Comparison of ENCODE assay signal across 17 cellular contexts in genomic region chr3:56780935-56781334, GRCh38. TPM values are rescaled to one million over a fixed set of nuclear protein-coding genes. Genes with fewer than 3 reads are reported as not detected.
A peak's percentile ranks its signal among the peaks of the same experiment; 100 is the strongest.
DNase-seq lines count a peak whose midpoint lies in the region; ATAC-seq lines count a peak whose summit lies in the region.
"Had no signal": no experiment of that assay in that cellular context is flagged by ENCODE, and none has a peak within 500 bp of the region (broad histone marks: within the 10 kb centered on the region; RNA-seq: fewer than 3 reads in every experiment).

No MANE protein-coding gene starts in this region.

- no peak for ATAC-seq in T-cell (replicated peaks in 1 of 4)
- no peak for ATAC-seq in stimulated activated memory B cell treated with anti-CD40 and anti-IgM and Interleukin-4, amounts not matched to agents 10 μg/mL and 1 μg/mL and 100 μg/mL, for 72 hours
- no peak for ATAC-seq in HG03378 (IDR thresholded peaks at IDR 0.05; ENCODE audit: unreplicated experiment)
- ATAC-seq in HG03354 (IDR thresholded peaks at IDR 0.05; ENCODE audit: poor library complexity, severe bottlenecking, unreplicated experiment), result no peak
- no peak for ATAC-seq in GM19023 (IDR thresholded peaks at IDR 0.05; ENCODE audit: unreplicated experiment)
- ATAC-seq: A549, heart left ventricle, right lobe of liver had no signal

- no peak for DNase-seq in activated CD4-positive, alpha-beta memory T cell treated with anti-CD3 and anti-CD28 coated beads for 36 hours
- DNase-seq in activated CD4-positive, alpha-beta memory T cell treated with anti-CD3 and anti-CD28 coated beads, Interleukin-2, amount 10 ng/mL, durations not matched to agents 7 days and 5 days, result no peak
- DNase-seq in T-cell (no peak), cerebellar cortex (ENCODE audit: low spot score) (peak; percentile 86)
- DNase-seq: heart left ventricle, left ventricle myocardium inferior, NCI-H1417, NCI-H524 treated with DMSO at 0.1 percent for 48 hours, right lobe of liver, stomach, upper lobe of left lung had no signal

- H3K27ac Mint-ChIP-seq in activated CD4-positive, alpha-beta memory T cell treated with anti-CD3 and anti-CD28 coated beads for 36 hours, result peak overlapping the region; percentile 76
- H3K27ac Mint-ChIP-seq in activated CD4-positive, alpha-beta memory T cell treated with anti-CD3 and anti-CD28 coated beads, Interleukin-2, amount 10 ng/mL, durations not matched to agents 7 days and 5 days, result no peak overlapping the region
- H3K27ac Mint-ChIP-seq in T-cell, result peak overlapping the region; percentile 97 to 99
- H3K27ac Mint-ChIP-seq in stimulated activated memory B cell treated with anti-CD40 and anti-IgM and Interleukin-4, amounts not matched to agents 10 μg/mL and 1 μg/mL and 100 μg/mL, for 72 hours, result peak overlapping the region; percentile 66

- H3K4me1 Mint-ChIP-seq in activated CD4-positive, alpha-beta memory T cell treated with anti-CD3 and anti-CD28 coated beads for 36 hours (ENCODE audit: low read depth), result peaks cover 95% of the 10 kb centered on the region
- peaks cover 78% of the 10 kb centered on the region for H3K4me1 Mint-ChIP-seq in activated CD4-positive, alpha-beta memory T cell treated with anti-CD3 and anti-CD28 coated beads, Interleukin-2, amount 10 ng/mL, durations not matched to agents 7 days and 5 days
- H3K4me1 Mint-ChIP-seq in T-cell, result peaks cover 98 to 99% (median 99%) of the 10 kb centered on the region in 3 donors
- H3K4me1 Mint-ChIP-seq in stimulated activated memory B cell treated with anti-CD40 and anti-IgM and Interleukin-4, amounts not matched to agents 10 μg/mL and 1 μg/mL and 100 μg/mL, for 72 hours, result peaks cover 59% of the 10 kb centered on the region

- peaks cover 6% of the 10 kb centered on the region for H3K36me3 Mint-ChIP-seq in activated CD4-positive, alpha-beta memory T cell treated with anti-CD3 and anti-CD28 coated beads for 36 hours
- peaks cover 51% of the 10 kb centered on the region for H3K36me3 Mint-ChIP-seq in activated CD4-positive, alpha-beta memory T cell treated with anti-CD3 and anti-CD28 coated beads, Interleukin-2, amount 10 ng/mL, durations not matched to agents 7 days and 5 days (ENCODE audit: low read depth)
- H3K36me3 Mint-ChIP-seq in T-cell, result peaks cover 38% of the 10 kb centered on the region
- peaks cover 5% of the 10 kb centered on the region for H3K36me3 Mint-ChIP-seq in stimulated activated memory B cell treated with anti-CD40 and anti-IgM and Interleukin-4, amounts not matched to agents 10 μg/mL and 1 μg/mL and 100 μg/mL, for 72 hours

- POLR2A ChIA-PET in activated CD4-positive, alpha-beta memory T cell treated with anti-CD3 and anti-CD28 coated beads for 36 hours (lab: Charles Lee), result no interaction called here
- POLR2A ChIA-PET in activated CD4-positive, alpha-beta memory T cell treated with anti-CD3 and anti-CD28 coated beads, Interleukin-2, amount 10 ng/mL, durations not matched to agents 7 days and 5 days (lab: Charles Lee), result interaction anchor here (6.2 to 7.3 kb wide), 2 partner anchors 17 to 26 kb away, joined by 63 to 168 read pairs; partner anchors contain the start of gene ARHGEF3
- POLR2A ChIA-PET in T-cell (lab: Charles Lee), result interaction anchor here in 1 of 2 donors (0.6 to 1.2 kb wide), 2 partner anchors 16 to 34 kb away, joined by 3 to 4 read pairs; no protein-coding TSS in a partner anchor

- no peak overlapping the region for H3K4me3 Mint-ChIP-seq in activated CD4-positive, alpha-beta memory T cell treated with anti-CD3 and anti-CD28 coated beads for 36 hours
- no peak overlapping the region for H3K4me3 Mint-ChIP-seq in activated CD4-positive, alpha-beta memory T cell treated with anti-CD3 and anti-CD28 coated beads, Interleukin-2, amount 10 ng/mL, durations not matched to agents 7 days and 5 days
- H3K4me3 Mint-ChIP-seq in T-cell, result peak overlapping the region in 2 of 3 donors; percentile 1 to 70
- H3K4me3 Mint-ChIP-seq in stimulated activated memory B cell treated with anti-CD40 and anti-IgM and Interleukin-4, amounts not matched to agents 10 μg/mL and 1 μg/mL and 100 μg/mL, for 72 hours, result no peak overlapping the region
- H3K4me3 Mint-ChIP-seq: CD14-positive monocyte had no signal

- no peaks in the 10 kb centered on the region for H3K9me3 Mint-ChIP-seq in activated CD4-positive, alpha-beta memory T cell treated with anti-CD3 and anti-CD28 coated beads for 36 hours
- no peaks in the 10 kb centered on the region for H3K9me3 Mint-ChIP-seq in activated CD4-positive, alpha-beta memory T cell treated with anti-CD3 and anti-CD28 coated beads, Interleukin-2, amount 10 ng/mL, durations not matched to agents 7 days and 5 days
- H3K9me3 Mint-ChIP-seq in T-cell, result peaks cover 0 to 4% (median 0%) of the 10 kb centered on the region in 3 donors
- no peaks in the 10 kb centered on the region for H3K9me3 Mint-ChIP-seq in stimulated activated memory B cell treated with anti-CD40 and anti-IgM and Interleukin-4, amounts not matched to agents 10 μg/mL and 1 μg/mL and 100 μg/mL, for 72 hours

- CTCF ChIA-PET in activated CD4-positive, alpha-beta memory T cell treated with anti-CD3 and anti-CD28 coated beads for 36 hours (lab: Charles Lee), result interaction anchor here (1.1 to 14.9 kb wide), 2 partner anchors 8 to 19 kb away, joined by 3 to 263 read pairs; partner anchors contain the start of gene ARHGEF3
- CTCF ChIA-PET in activated CD4-positive, alpha-beta memory T cell treated with anti-CD3 and anti-CD28 coated beads, Interleukin-2, amount 10 ng/mL, durations not matched to agents 7 days and 5 days (lab: Charles Lee), result interaction anchor here (0.6 to 6.2 kb wide), 2 partner anchors 18 to 107 kb away, joined by 5 to 118 read pairs; partner anchors contain the start of gene ARHGEF3
- CTCF ChIA-PET in T-cell (lab: Charles Lee), result interaction anchor here in 1 of 2 donors (0.5 to 10.4 kb wide), 2 partner anchors 18 to 1407 kb away, joined by 3 to 131 read pairs; partner anchors contain the start of gene ARHGEF3

- no peaks in the 10 kb centered on the region for H3K27me3 Mint-ChIP-seq in activated CD4-positive, alpha-beta memory T cell treated with anti-CD3 and anti-CD28 coated beads for 36 hours
- no peaks in the 10 kb centered on the region for H3K27me3 Mint-ChIP-seq in activated CD4-positive, alpha-beta memory T cell treated with anti-CD3 and anti-CD28 coated beads, Interleukin-2, amount 10 ng/mL, durations not matched to agents 7 days and 5 days
- H3K27me3 Mint-ChIP-seq in T-cell, result no peaks in the 10 kb centered on the region
- H3K27me3 Mint-ChIP-seq in stimulated activated memory B cell treated with anti-CD40 and anti-IgM and Interleukin-4, amounts not matched to agents 10 μg/mL and 1 μg/mL and 100 μg/mL, for 72 hours, result no peaks in the 10 kb centered on the region

- intact Hi-C loops in activated CD4-positive, alpha-beta memory T cell treated with anti-CD3 and anti-CD28 coated beads for 36 hours (cut with micrococcal nuclease), result no loop called here

RNA-seq across cellular contexts. Expression of gene ARHGEF3, which starts 20.8 kb away (rescaled TPM):
- total RNA-seq in activated CD4-positive, alpha-beta memory T cell treated with anti-CD3 and anti-CD28 coated beads for 36 hours, result 10 to 100 TPM; 28.0 to 31.5 TPM
- 10 to 100 TPM; 71.3 TPM for total RNA-seq in activated CD4-positive, alpha-beta memory T cell treated with anti-CD3 and anti-CD28 coated beads, Interleukin-2, amount 10 ng/mL, durations not matched to agents 7 days and 5 days
- 100 to 1,000 TPM in 4 of 5 donors, 10 to 100 TPM in 1; 93.4 to 132 (median 124) TPM for total RNA-seq in T-cell

Comparison
In these comparisons a context has a peak if more than half of its experiments do, and no peak if none do; other contexts are left out.
1. H3K4me3 Mint-ChIP-seq: peak in T-cell (2 of 3); none in activated CD4-positive, alpha-beta memory T cell treated with anti-CD3 and anti-CD28 coated beads for 36 hours (single experiment), activated CD4-positive, alpha-beta memory T cell treated with anti-CD3 and anti-CD28 coated beads, Interleukin-2, amount 10 ng/mL, durations not matched to agents 7 days and 5 days (single experiment) and stimulated activated memory B cell treated with anti-CD40 and anti-IgM and Interleukin-4, amounts not matched to agents 10 μg/mL and 1 μg/mL and 100 μg/mL, for 72 hours (single experiment).